In the genomic region with DNA sequence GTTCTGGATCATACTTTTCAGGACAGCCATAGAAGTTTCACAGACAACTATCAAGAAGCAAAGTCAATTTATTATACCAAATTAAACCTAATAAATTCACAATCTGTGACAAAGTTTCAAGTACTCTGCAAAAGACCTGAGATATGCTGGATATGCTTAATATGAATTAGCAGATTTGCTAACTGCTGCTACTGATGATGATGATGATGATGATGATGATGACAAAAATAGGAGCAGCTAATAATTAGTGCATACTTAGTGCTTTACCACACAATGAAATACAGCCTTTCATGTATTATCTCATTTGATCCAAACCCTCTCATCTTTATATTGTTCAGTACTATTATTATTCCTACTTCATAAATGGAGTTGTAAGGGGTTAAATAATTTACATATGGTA, we compare ENCODE assay signal across 29 cellular contexts.
"Had no signal": no experiment of that assay in that cellular context is flagged by ENCODE, and none has a peak within 500 bp of the region (broad histone marks: within the 10 kb centered on the region; RNA-seq: fewer than 3 reads in every experiment).

No MANE protein-coding gene starts in this region.

- H3K36me3 ChIP-seq: stomach, suprapubic skin, thoracic aorta, thyroid gland, tibial nerve, transverse colon, upper lobe of left lung, upper lobe of right lung, uterus, vagina had no signal

- H3K4me3 ChIP-seq: stomach, suprapubic skin, testis, thoracic aorta, thyroid gland, tibial artery, tibial nerve, transverse colon, upper lobe of left lung, upper lobe of right lung, uterus, vagina had no signal

- DNase-seq: stimulated activated CD4-positive, alpha-beta T cell treated with anti-CD3 and anti-CD28 coated beads, Interleukin-2, amount 100 ng/mL, for 48 hours; stimulated activated CD4-positive, alpha-beta T cell treated with anti-CD3 and anti-CD28 coated beads, Interleukin-4, amount 100 ng/mL, for 1 hour; stimulated activated CD4-positive, alpha-beta T cell treated with anti-CD3 and anti-CD28 coated beads, Interleukin-4, amount 100 ng/mL, for 24 hours; stimulated activated CD4-positive, alpha-beta T cell treated with anti-CD3 and anti-CD28 coated beads, Interleukin-4, amount 100 ng/mL, for 4 hours; stimulated activated CD8-positive, alpha-beta memory T cell treated with anti-CD3 and anti-CD28 coated beads, Interleukin-4, amount 100 ng/mL, for 48 hours; stimulated activated naive B cell treated with anti-CD40 and anti-IgM and Interleukin-4, amounts not matched to agents 10 μg/mL and 1 μg/mL and 100 μg/mL, for 72 hours; stimulated activated naive CD4-positive, alpha-beta T cell; stimulated activated naive CD4-positive, alpha-beta T cell treated with Interleukin-2 at 50 U/mL for 16 hours; stimulated activated naive CD8-positive, alpha-beta T cell treated with anti-CD3 and anti-CD28 coated beads, Interleukin-15, amount 100 ng/mL, for 72 hours; stimulated activated naive CD8-positive, alpha-beta T cell treated with anti-CD3 and anti-CD28 coated beads, Interleukin-15, Interleukin-2, amounts not matched to agents 100 U/mL and 50 U/mL, for 24 hours; stomach; substantia nigra; testis; thyroid gland; tibial artery; transverse colon; trophoblast cell; upper lobe of left lung; upper lobe of right lung; uterus had no signal

- H3K27me3 Mint-ChIP-seq: stimulated activated memory B cell treated with anti-CD40 and anti-IgM and Interleukin-4, amounts not matched to agents 10 μg/mL and 1 μg/mL and 100 μg/mL, for 72 hours; stimulated activated naive B cell treated with anti-CD40 and anti-IgM and Interleukin-4, amounts not matched to agents 10 μg/mL and 1 μg/mL and 100 μg/mL, for 72 hours; stimulated activated naive CD8-positive, alpha-beta T cell treated with anti-CD3 and anti-CD28 coated beads, Interleukin-15, amount 100 ng/mL, for 72 hours; stimulated activated naive CD8-positive, alpha-beta T cell treated with anti-CD3 and anti-CD28 coated beads, Interleukin-15, Interleukin-2, amounts not matched to agents 100 ng/mL and 50 ng/mL, for 24 hours; type B pancreatic cell had no signal

- H3K4me3 Mint-ChIP-seq: stimulated activated effector memory CD8-positive, alpha-beta T cell treated with anti-CD3 and anti-CD28 coated beads, Interleukin-12 subunit alpha, Interleukin-12 subunit beta, amount 100 ng/mL, for 72 hours; stimulated activated memory B cell treated with anti-CD40 and anti-IgM and Interleukin-4, amounts not matched to agents 10 μg/mL and 1 μg/mL and 100 μg/mL, for 72 hours; stimulated activated naive B cell treated with anti-CD40 and anti-IgM and Interleukin-4, amounts not matched to agents 10 μg/mL and 1 μg/mL and 100 μg/mL, for 72 hours; stimulated activated naive CD8-positive, alpha-beta T cell treated with anti-CD3 and anti-CD28 coated beads, Interleukin-15, amount 100 ng/mL, for 72 hours; stimulated activated naive CD8-positive, alpha-beta T cell treated with anti-CD3 and anti-CD28 coated beads, Interleukin-15, Interleukin-2, amounts not matched to agents 100 ng/mL and 50 ng/mL, for 24 hours; type B pancreatic cell had no signal

- H3K27ac ChIP-seq: stomach, suprapubic skin, testis, thoracic aorta, thyroid gland, tibial artery, tibial nerve, transverse colon, upper lobe of left lung, upper lobe of right lung, uterus, vagina had no signal

- H3K27me3 ChIP-seq: stomach, suprapubic skin, testis, thyroid gland, tibial artery, tibial nerve, transverse colon, upper lobe of left lung, upper lobe of right lung, uterus, vagina had no signal

- H3K9me3 ChIP-seq: stomach, suprapubic skin, testis, thoracic aorta, thyroid gland, tibial artery, tibial nerve, transverse colon, upper lobe of left lung, upper lobe of right lung, uterus, vagina had no signal

- H3K27ac Mint-ChIP-seq: stimulated activated effector memory CD8-positive, alpha-beta T cell treated with anti-CD3 and anti-CD28 coated beads, Interleukin-12 subunit alpha, Interleukin-12 subunit beta, amount 100 ng/mL, for 72 hours; stimulated activated memory B cell treated with anti-CD40 and anti-IgM and Interleukin-4, amounts not matched to agents 10 μg/mL and 1 μg/mL and 100 μg/mL, for 72 hours; stimulated activated naive B cell treated with anti-CD40 and anti-IgM and Interleukin-4, amounts not matched to agents 10 μg/mL and 1 μg/mL and 100 μg/mL, for 72 hours; stimulated activated naive CD8-positive, alpha-beta T cell treated with anti-CD3 and anti-CD28 coated beads, Interleukin-15, Interleukin-2, amounts not matched to agents 100 ng/mL and 50 ng/mL, for 24 hours; type B pancreatic cell had no signal

- H3K36me3 Mint-ChIP-seq: stimulated activated effector memory CD8-positive, alpha-beta T cell treated with anti-CD3 and anti-CD28 coated beads, Interleukin-12 subunit alpha, Interleukin-12 subunit beta, amount 100 ng/mL, for 72 hours had no signal

- FAIRE-seq: urothelium cell line had no signal

- H3K4me1 Mint-ChIP-seq: stimulated activated effector memory CD8-positive, alpha-beta T cell treated with anti-CD3 and anti-CD28 coated beads, Interleukin-12 subunit alpha, Interleukin-12 subunit beta, amount 100 ng/mL, for 72 hours; stimulated activated memory B cell treated with anti-CD40 and anti-IgM and Interleukin-4, amounts not matched to agents 10 μg/mL and 1 μg/mL and 100 μg/mL, for 72 hours; stimulated activated naive B cell treated with anti-CD40 and anti-IgM and Interleukin-4, amounts not matched to agents 10 μg/mL and 1 μg/mL and 100 μg/mL, for 72 hours; stimulated activated naive CD8-positive, alpha-beta T cell treated with anti-CD3 and anti-CD28 coated beads, Interleukin-15, amount 100 ng/mL, for 72 hours had no signal

- ATAC-seq: stimulated activated effector memory CD8-positive, alpha-beta T cell treated with anti-CD3 and anti-CD28 coated beads, Interleukin-12 subunit alpha, Interleukin-12 subunit beta, amount 100 ng/mL, for 72 hours; stimulated activated memory B cell treated with anti-CD40 and anti-IgM and Interleukin-4, amounts not matched to agents 10 μg/mL and 1 μg/mL and 100 μg/mL, for 72 hours; stimulated activated naive B cell treated with anti-CD40 and anti-IgM and Interleukin-4, amounts not matched to agents 10 μg/mL and 1 μg/mL and 100 μg/mL, for 72 hours; stimulated activated naive CD8-positive, alpha-beta T cell treated with anti-CD3 and anti-CD28 coated beads, Interleukin-15, amount 100 ng/mL, for 72 hours; stimulated activated naive CD8-positive, alpha-beta T cell treated with anti-CD3 and anti-CD28 coated beads, Interleukin-15, Interleukin-2, amounts not matched to agents 100 U/mL and 50 U/mL, for 24 hours; upper lobe of right lung had no signal

- H3K9me3 Mint-ChIP-seq: stimulated activated memory B cell treated with anti-CD40 and anti-IgM and Interleukin-4, amounts not matched to agents 10 μg/mL and 1 μg/mL and 100 μg/mL, for 72 hours; stimulated activated naive CD8-positive, alpha-beta T cell treated with anti-CD3 and anti-CD28 coated beads, Interleukin-15, amount 100 ng/mL, for 72 hours; stimulated activated naive CD8-positive, alpha-beta T cell treated with anti-CD3 and anti-CD28 coated beads, Interleukin-15, Interleukin-2, amounts not matched to agents 100 ng/mL and 50 ng/mL, for 24 hours had no signal

- H3K4me1 ChIP-seq: stomach, suprapubic skin, testis, thyroid gland, tibial artery, tibial nerve, transverse colon, upper lobe of left lung, upper lobe of right lung, uterus, vagina had no signal
